ENCODE assay signal across 1 cellular context in the genomic region with DNA sequence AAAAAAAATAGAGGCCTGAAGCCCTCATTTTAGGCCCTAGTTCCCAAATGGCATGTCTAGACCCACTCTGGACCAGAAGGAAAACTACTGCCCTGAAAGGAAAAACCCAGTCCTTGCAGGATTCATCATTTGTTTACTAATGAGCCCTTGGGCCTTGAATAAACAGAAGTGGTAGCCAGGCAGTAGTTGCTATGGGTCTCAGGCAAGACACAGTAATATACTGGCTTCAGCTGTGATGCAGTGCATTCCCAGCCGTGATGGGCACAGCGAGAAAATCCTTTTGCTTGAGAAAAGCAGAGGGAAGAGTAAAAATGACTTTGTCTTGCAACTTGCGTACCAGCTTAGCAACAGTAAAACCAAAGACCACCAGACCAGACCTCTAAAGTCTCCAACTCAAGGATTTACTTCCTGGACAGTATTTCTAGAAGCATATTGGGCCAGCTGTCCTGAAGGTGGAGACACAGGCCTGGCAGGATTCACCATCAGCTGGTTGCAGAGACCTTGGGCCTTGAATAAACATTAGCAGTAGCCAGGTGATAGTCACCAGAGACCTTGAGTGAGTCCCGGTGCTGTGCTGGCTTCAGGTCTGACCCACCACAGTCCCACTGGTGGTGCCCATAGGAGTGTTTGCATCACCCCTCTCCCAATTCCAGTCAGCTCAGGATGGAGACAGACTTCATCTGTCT.
TF ChIP-seq lines count a peak whose summit lies in the region.

No MANE protein-coding gene starts in this region.

TF ChIP-seq in H1, 55 proteins besides CTCF, POLR2A, EP300 and RAD21:
- TF ChIP-seq BRCA1 (IDR thresholded peaks at IDR 0.05; ENCODE audit: low read depth, low read length) (no peak), RNF2 (IDR thresholded peaks at IDR 0.05; ENCODE audit: borderline replicate concordance, low read depth, low read length, missing control alignments, poor library complexity, severe bottlenecking) (no peak), EZH2 (IDR thresholded peaks at IDR 0.05; ENCODE audit: low read depth, low read length, severe bottlenecking) (no peak), TEAD4 (IDR thresholded peaks at IDR 0.05; ENCODE audit: low read depth, low read length) (no peak), TCF12 (IDR thresholded peaks at IDR 0.05; ENCODE audit: low read depth, low read length) (no peak), SIN3A (conservative IDR thresholded peaks at IDR 0.05 in 1 of 2, IDR thresholded peaks at IDR 0.05 in 1 of 2; ENCODE audit: low read depth in 1 of 2, low read length in 2 of 2) (no peak), HDAC2 (IDR thresholded peaks at IDR 0.05; ENCODE audit: borderline replicate concordance in 1 of 2, low read depth in 2 of 2, low read length in 2 of 2) (no peak), MAX (IDR thresholded peaks at IDR 0.05) (no peak), RFX5 (IDR thresholded peaks at IDR 0.05; ENCODE audit: borderline replicate concordance, low read depth, low read length) (no peak), CHD2 (IDR thresholded peaks at IDR 0.05; ENCODE audit: low read length) (no peak), BCL11A (IDR thresholded peaks at IDR 0.05; ENCODE audit: low read depth in 2 of 2, low read length in 2 of 2) (no peak), CHD1 (IDR thresholded peaks at IDR 0.05; ENCODE audit: low read depth, low read length) (no peak), YY1 (IDR thresholded peaks at IDR 0.05; ENCODE audit: low read depth, low read length) (no peak), SRF (IDR thresholded peaks at IDR 0.05; ENCODE audit: low read depth, low read length) (no peak), SP1 (IDR thresholded peaks at IDR 0.05; ENCODE audit: low read depth, low read length) (no peak)
